In genomic region chr5:24472518-24472917, GRCh38 we compare ENCODE assay signal across 23 cellular contexts.
"Had no signal": no experiment of that assay in that cellular context is flagged by ENCODE, and none has a peak within 500 bp of the region (broad histone marks: within the 10 kb centered on the region; RNA-seq: fewer than 3 reads in every experiment).

No MANE protein-coding gene starts in this region.

- H3K27ac ChIP-seq: neutrophil, pancreas, prostate gland, right lobe of liver, sigmoid colon, stomach, testis, tibial artery, transverse colon, upper lobe of right lung, uterus had no signal

- H3K4me1 ChIP-seq: pancreas, prostate gland, right lobe of liver, sigmoid colon, stomach, testis, tibial artery, transverse colon, upper lobe of right lung, uterus had no signal

- H3K9me3 ChIP-seq: neutrophil, pancreas, prostate gland, right lobe of liver, testis, transverse colon, upper lobe of right lung, uterus had no signal

- DNase-seq: naive B cell; naive thymus-derived CD8-positive, alpha-beta T cell; nephron progenitor cell; nucleus accumbens; pancreas; right cardiac atrium; right lobe of liver; sigmoid colon; small intestine; stimulated activated CD4-positive, alpha-beta T cell treated with anti-CD3 and anti-CD28 coated beads, Interleukin-15, amount 100 ng/mL, for 24 hours; stimulated activated CD4-positive, alpha-beta T cell treated with anti-CD3 and anti-CD28 coated beads, Interleukin-2, amount 100 ng/mL, for 24 hours; stimulated activated CD4-positive, alpha-beta T cell treated with anti-CD3 and anti-CD28 coated beads, Interleukin-2, amount 100 ng/mL, for 48 hours; stimulated activated CD4-positive, alpha-beta T cell treated with anti-CD3 and anti-CD28 coated beads, Interleukin-4, amount 100 ng/mL, for 24 hours; stimulated activated naive B cell treated with anti-CD40 and anti-IgM and Interleukin-4, amounts not matched to agents 10 μg/mL and 1 μg/mL and 100 μg/mL, for 72 hours; stimulated activated naive CD4-positive, alpha-beta T cell treated with Interleukin-2 at 50 U/mL for 16 hours; stomach; testis; tibial artery; transverse colon; upper lobe of right lung; uterus had no signal

- H3K36me3 ChIP-seq: neutrophil, pancreas, prostate gland, right lobe of liver, sigmoid colon, stomach, tibial artery, transverse colon, upper lobe of right lung had no signal

- H3K4me3 ChIP-seq: pancreas, prostate gland, right lobe of liver, sigmoid colon, stomach, testis, tibial artery, transverse colon, upper lobe of right lung, uterus had no signal

- H3K27me3 ChIP-seq: neutrophil, pancreas, right lobe of liver, sigmoid colon, stomach, testis, tibial artery, transverse colon, upper lobe of right lung, uterus had no signal
